Comparison of ENCODE assay signal across 8 cellular contexts in genomic region chr19:6065685-6066365, GRCh38. TPM values are rescaled to one million over a fixed set of nuclear protein-coding genes. Genes with fewer than 3 reads are reported as not detected.
DNase-seq lines count a peak whose midpoint lies in the region; ATAC-seq and TF ChIP-seq lines count a peak whose summit lies in the region.

No MANE protein-coding gene starts in this region.

- no peaks in the 10 kb centered on the region for H3K27me3 ChIP-seq in lower lobe of right lung (ENCODE audit: low read depth)

- DNase-seq in NCI-H2107 treated with DMSO at 0.1 percent for 48 hours (lab: John Stamatoyannopoulos, UW; ENCODE audit: unreplicated experiment) (peak; percentile 34), NCI-H2107 (lab: John Stamatoyannopoulos, UW) (no peak), T-helper 1 cell (peak in 3 of 5 donors; percentile 25 to 49 (median 37)), astrocyte of the spinal cord (ENCODE audit: low read depth, low spot score) (peak; percentile 59), lower lobe of right lung (peak; percentile 73)
- peak; percentile 33 to 37 for DNase-seq in stimulated activated CD8-positive, alpha-beta memory T cell treated with anti-CD3 and anti-CD28 coated beads, Interleukin-2, amount 100 ng/mL, for 48 hours (ENCODE audit: low read depth in 2 of 2)

- in situ Hi-C loops in astrocyte of the spinal cord (cut with HindIII; ENCODE audit: low sequenced_read_pairs) = no loop called here

- TF ChIP-seq CTCF in astrocyte of the spinal cord (IDR thresholded peaks at IDR 0.05; ENCODE audit: low read depth, low read length) (no peak), lower lobe of right lung (IDR thresholded peaks at IDR 0.05) (no peak)

- H3K9me3 ChIP-seq in lower lobe of right lung = no peaks in the 10 kb centered on the region

- ATAC-seq in lower lobe of right lung = peak; percentile 59 to 73
- ATAC-seq in GM21515 (IDR thresholded peaks at IDR 0.05; ENCODE audit: unreplicated experiment) = no peak
- ATAC-seq in HG03354 (IDR thresholded peaks at IDR 0.05; ENCODE audit: poor library complexity, severe bottlenecking, unreplicated experiment) = no peak

- no peaks in the 10 kb centered on the region for H3K36me3 ChIP-seq in lower lobe of right lung

- H3K4me1 ChIP-seq in lower lobe of right lung = peaks cover 80% of the 10 kb centered on the region

- H3K27ac ChIP-seq in lower lobe of right lung = peak overlapping the region; percentile 96

- no peak overlapping the region for H3K4me3 ChIP-seq in astrocyte of the spinal cord (ENCODE audit: low read depth, low read length)
- peak overlapping the region; percentile 10 for H3K4me3 ChIP-seq in lower lobe of right lung

- intact Hi-C loops in lower lobe of right lung (cut with DNase I) = no loop called here

RNA-seq across cellular contexts. Expression of gene RFX2, which starts 44.5 kb away (rescaled TPM):
- 20.9 TPM for total RNA-seq in lower lobe of right lung

Comparison
In these comparisons a context has a peak if more than half of its experiments do, and no peak if none do; other contexts are left out.
1. ATAC-seq: peak in lower lobe of right lung (2 of 2); none in GM21515 (single experiment) and HG03354 (single experiment).